In genomic region chr14:36931796-36932195, GRCh38 we compare ENCODE assay signal across 28 cellular contexts.
"Had no signal": no experiment of that assay in that cellular context is flagged by ENCODE, and none has a peak within 500 bp of the region (broad histone marks: within the 10 kb centered on the region; RNA-seq: fewer than 3 reads in every experiment).

No MANE protein-coding gene starts in this region.

- H3K27me3 ChIP-seq: brain microvascular endothelial cell, gastrocnemius medialis had no signal

- H3K9me3 ChIP-seq: gastrocnemius medialis, heart left ventricle had no signal

- H3K36me3 ChIP-seq: brain microvascular endothelial cell, gastrocnemius medialis, heart left ventricle had no signal

- H3K4me3 ChIP-seq: coronary artery, dorsolateral prefrontal cortex, gastrocnemius medialis, heart left ventricle had no signal

- H3K4me1 ChIP-seq: gastrocnemius medialis, heart left ventricle had no signal

- H3K27ac ChIP-seq: brain microvascular endothelial cell, coronary artery, dorsolateral prefrontal cortex, gastrocnemius medialis, heart left ventricle, VCaP had no signal

- DNase-seq: activated CD4-positive, alpha-beta memory T cell treated with anti-CD3 and anti-CD28 coated beads, Interleukin-2, amount 10 ng/mL, durations not matched to agents 7 days and 5 days; activated CD4-positive, alpha-beta T cell treated with anti-CD3 and anti-CD28 coated beads for 1 hour; activated CD4-positive, alpha-beta T cell treated with anti-CD3 and anti-CD28 coated beads for 4 hours; activated CD4-positive, alpha-beta T cell treated with anti-CD3 and anti-CD28 coated beads, Interleukin-2, amount 10 ng/mL, durations not matched to agents 7 days and 5 days; activated CD4-positive, alpha-beta T cell treated with anti-CD3 and anti-CD28 coated beads, Interleukin-2, amount 50 U/mL, for 4 hours; activated CD8-positive, alpha-beta memory T cell treated with anti-CD3 and anti-CD28 coated beads, Interleukin-2, amount 50 U/mL, for 48 hours; activated gamma-delta T cell; activated naive CD4-positive, alpha-beta T cell; activated naive CD4-positive, alpha-beta T cell treated with anti-CD3 and anti-CD28 coated beads, Interleukin-2, amount 10 ng/mL, durations not matched to agents 7 days and 5 days; activated naive CD8-positive, alpha-beta T cell treated with anti-CD3 and anti-CD28 coated beads, Interleukin-2, amount 10 ng/mL, durations not matched to agents 7 days and 5 days; activated T-cell treated with anti-CD3 and anti-CD28 coated beads for 4 hours; activated T-cell treated with anti-CD3 and anti-CD28 coated beads, Interleukin-2, amount 50 U/mL, for 24 hours; activated T-cell treated with anti-CD3 and anti-CD28 coated beads, Interleukin-2, amount 50 U/mL, for 72 hours; amniotic stem cell; anterior cingulate cortex; brain microvascular endothelial cell; dorsolateral prefrontal cortex; effector memory CD4-positive, alpha-beta T cell; endodermal cell; gastrocnemius medialis; glutamatergic neuron; heart left ventricle; T-helper 2 cell had no signal

- ATAC-seq: activated naive CD4-positive, alpha-beta T cell treated with anti-CD3 and anti-CD28 coated beads, Interleukin-2, amount 50 U/mL, for 72 hours; activated T-cell treated with anti-CD3 and anti-CD28 coated beads, Interleukin-2, amount 50 U/mL, for 72 hours; esophagus mucosa; gastrocnemius medialis; heart left ventricle; WTC11 had no signal
